Comparison of ENCODE assay signal across 23 cellular contexts in genomic region chr1:66292944-66293343, GRCh38.
DNase-seq lines count a peak whose midpoint lies in the region; ATAC-seq and TF ChIP-seq lines count a peak whose summit lies in the region.
"Had no signal": no experiment of that assay in that cellular context is flagged by ENCODE, and none has a peak within 500 bp of the region (broad histone marks: within the 10 kb centered on the region; RNA-seq: fewer than 3 reads in every experiment).

No MANE protein-coding gene starts in this region.

- H3K4me1 ChIP-seq in thyroid gland (peaks cover 14 to 33% of the 10 kb centered on the region in 2 donors), transverse colon (peaks cover 0 to 15% (median 3%) of the 10 kb centered on the region in 4 donors)
- H3K4me1 ChIP-seq: prostate gland, uterus had no signal

- no peak for TF ChIP-seq EP300 in transverse colon (IDR thresholded peaks at IDR 0.05; ENCODE audit: low read depth)

- peaks cover 35% of the 10 kb centered on the region for H3K4me1 Mint-ChIP-seq in osteocyte (ENCODE audit: unreplicated experiment)

- H3K9me3 ChIP-seq in thyroid gland (no peaks in the 10 kb centered on the region), transverse colon (no peaks in the 10 kb centered on the region)
- H3K9me3 ChIP-seq: prostate gland, stomach, uterus had no signal

- DNase-seq in Right ventricle myocardium inferior (ENCODE audit: missing footprints) = no peak
- DNase-seq in cardiac septum (ENCODE audit: low spot score) = no peak
- peak in 41 of 42 donors; percentile 21 to 92 (median 71) for DNase-seq in head of caudate nucleus
- no peak for DNase-seq in osteocyte (ENCODE audit: extremely low spot score, unreplicated experiment)
- DNase-seq in thyroid gland = peak; percentile 79 to 85
- no peak for DNase-seq in SK-N-DZ (ENCODE audit: low spot score)
- DNase-seq in transverse colon = no peak
- no peak for DNase-seq in stimulated activated CD4-positive, alpha-beta T cell treated with anti-CD3 and anti-CD28 coated beads, Interleukin-1b, Interleukin-23, amount 100 ng/mL, for 48 hours
- DNase-seq: activated CD4-positive, alpha-beta T cell treated with anti-CD3 and anti-CD28 coated beads, Interleukin-2, amount 10 ng/mL, durations not matched to agents 24 days and 14 days; activated naive CD8-positive, alpha-beta T cell treated with anti-CD3 and anti-CD28 coated beads, Interleukin-2, amount 10 ng/mL, durations not matched to agents 7 days and 5 days; brain microvascular endothelial cell; EL; natural killer cell; NCI-H2171 treated with DMSO at 0.1 percent for 48 hours; stimulated activated CD4-positive, alpha-beta T cell treated with anti-CD3 and anti-CD28 coated beads, Interleukin-4, amount 100 ng/mL, for 4 hours; stomach; uterus had no signal

- H3K4me3 ChIP-seq in thyroid gland (replicated peaks in 1 of 3) (no peak overlapping the region), transverse colon (no peak overlapping the region)
- H3K4me3 ChIP-seq: coronary artery, prostate gland, smooth muscle cell, stomach, uterus had no signal

- no peaks in the 10 kb centered on the region for H3K27me3 ChIP-seq in thyroid gland
- H3K27me3 ChIP-seq in transverse colon = no peaks in the 10 kb centered on the region
- H3K27me3 ChIP-seq: brain microvascular endothelial cell, stomach, uterus had no signal

- peak overlapping the region in 2 of 3 donors; percentile 60 to 70 for H3K27ac ChIP-seq in thyroid gland
- H3K27ac ChIP-seq in transverse colon = no peak overlapping the region
- H3K27ac ChIP-seq: 22Rv1, brain microvascular endothelial cell, coronary artery, prostate gland, stomach, uterus had no signal

- H3K36me3 ChIP-seq in thyroid gland (no peaks in the 10 kb centered on the region), transverse colon (no peaks in the 10 kb centered on the region)
- H3K36me3 ChIP-seq: brain microvascular endothelial cell, prostate gland, stomach, uterus had no signal

- peak overlapping the region; percentile 61 for H3K27ac Mint-ChIP-seq in osteocyte (ENCODE audit: unreplicated experiment)
- H3K27ac Mint-ChIP-seq: activated CD4-positive, alpha-beta T cell treated with anti-CD3 and anti-CD28 coated beads, Interleukin-2, amount 10 ng/mL, durations not matched to agents 24 days and 14 days; activated naive CD8-positive, alpha-beta T cell treated with anti-CD3 and anti-CD28 coated beads, Interleukin-2, amount 10 ng/mL, durations not matched to agents 7 days and 5 days; activated T-helper 17 cell treated with anti-CD3 and anti-CD28 coated beads, Interleukin-2, amount 50 U/mL, for 72 hours; B cell; natural killer cell had no signal

- 23 to 46% methylated on average over 3 of the region's 3 CpGs for WGBS in thyroid gland, 2 donors
- 75 to 86% methylated on average over 3 of the region's 3 CpGs for WGBS in transverse colon (ENCODE audit: low coverage in 1 of 2), 2 donors

- no peaks in the 10 kb centered on the region for H3K36me3 Mint-ChIP-seq in osteocyte (ENCODE audit: unreplicated experiment)
- H3K36me3 Mint-ChIP-seq: natural killer cell had no signal

- H3K27me3 Mint-ChIP-seq in osteocyte (ENCODE audit: unreplicated experiment) = no peaks in the 10 kb centered on the region
- H3K27me3 Mint-ChIP-seq: activated CD4-positive, alpha-beta T cell treated with anti-CD3 and anti-CD28 coated beads, Interleukin-2, amount 10 ng/mL, durations not matched to agents 24 days and 14 days; activated naive CD8-positive, alpha-beta T cell treated with anti-CD3 and anti-CD28 coated beads, Interleukin-2, amount 10 ng/mL, durations not matched to agents 7 days and 5 days; activated T-helper 17 cell treated with anti-CD3 and anti-CD28 coated beads, Interleukin-2, amount 50 U/mL, for 72 hours; B cell had no signal

- intact Hi-C loops in Right ventricle myocardium inferior (cut with DNase I) = no loop called here
- intact Hi-C loops in cardiac septum (cut with DNase I) = no loop called here
- intact Hi-C loops in head of caudate nucleus (cut with DNase I) = no loop called here
- intact Hi-C loops in thyroid gland (cut with DNase I) = no loop called here
- intact Hi-C loops in transverse colon (cut with DNase I; ENCODE audit: low total_unique reads) = no loop called here

- no peak for TF ChIP-seq CTCF in osteocyte (IDR thresholded peaks at IDR 0.05)
- TF ChIP-seq CTCF in thyroid gland (IDR thresholded peaks at IDR 0.05) = no peak
- TF ChIP-seq CTCF in transverse colon (IDR thresholded peaks at IDR 0.05) = no peak

- ATAC-seq in Right ventricle myocardium inferior = peak; percentile 32
- ATAC-seq: activated T-helper 17 cell treated with anti-CD3 and anti-CD28 coated beads, Interleukin-2, amount 50 U/mL, for 72 hours; natural killer cell had no signal

- H3K4me3 Mint-ChIP-seq in osteocyte (ENCODE audit: unreplicated experiment) = no peak overlapping the region
- H3K4me3 Mint-ChIP-seq: activated CD4-positive, alpha-beta T cell treated with anti-CD3 and anti-CD28 coated beads, Interleukin-2, amount 10 ng/mL, durations not matched to agents 24 days and 14 days; activated naive CD8-positive, alpha-beta T cell treated with anti-CD3 and anti-CD28 coated beads, Interleukin-2, amount 10 ng/mL, durations not matched to agents 7 days and 5 days; activated T-helper 17 cell treated with anti-CD3 and anti-CD28 coated beads, Interleukin-2, amount 50 U/mL, for 72 hours; B cell; natural killer cell had no signal

- TF ChIP-seq POLR2A in thyroid gland (IDR thresholded peaks at IDR 0.05) (peak in 1 of 2 donors; percentile 16), transverse colon (IDR thresholded peaks at IDR 0.05) (no peak)

- no peaks in the 10 kb centered on the region for H3K9me3 Mint-ChIP-seq in osteocyte (ENCODE audit: unreplicated experiment)
- H3K9me3 Mint-ChIP-seq: activated T-helper 17 cell treated with anti-CD3 and anti-CD28 coated beads, Interleukin-2, amount 50 U/mL, for 72 hours; natural killer cell had no signal

- in situ Hi-C loops in transverse colon (cut with MboI; ENCODE audit: low pct_ligation_motif_present in 1 of 4, low pct_unique_long_range_greater_than_20kb in 1 of 4, low sequenced_read_pairs in 3 of 4) = no loop called here

Comparison
In these comparisons a context has a peak if more than half of its experiments do, and no peak if none do; other contexts are left out.
1. DNase-seq: peak in head of caudate nucleus (41 of 42) and thyroid gland (2 of 2); none in Right ventricle myocardium inferior (single experiment), cardiac septum (single experiment), osteocyte (single experiment), SK-N-DZ (single experiment), transverse colon (single experiment) and stimulated activated CD4-positive, alpha-beta T cell treated with anti-CD3 and anti-CD28 coated beads, Interleukin-1b, Interleukin-23, amount 100 ng/mL, for 48 hours (single experiment).
2. H3K27ac ChIP-seq: peak in thyroid gland (2 of 3); none in transverse colon (0 of 4).